ENCODE assay signal across 18 cellular contexts in the genomic region with DNA sequence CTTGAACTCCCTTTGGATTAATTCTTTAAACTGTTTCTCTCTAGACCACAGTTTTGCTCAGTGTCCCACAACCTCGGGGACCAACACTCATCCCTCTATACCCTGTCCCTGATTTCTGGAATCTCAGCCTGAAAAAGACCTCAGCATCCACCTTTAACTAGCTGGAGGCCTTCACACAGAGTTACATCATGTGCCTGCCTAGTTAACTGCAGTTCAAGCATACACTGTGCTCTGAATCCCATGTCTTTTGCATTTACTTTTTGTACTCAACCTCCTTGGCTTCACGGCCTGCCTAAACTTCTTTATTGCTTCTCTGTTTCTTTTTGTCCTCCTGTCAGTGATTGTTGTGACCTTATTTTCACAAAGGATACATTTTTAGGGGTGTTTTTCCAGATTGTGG.
"Had no signal": no experiment of that assay in that cellular context is flagged by ENCODE, and none has a peak within 500 bp of the region (broad histone marks: within the 10 kb centered on the region; RNA-seq: fewer than 3 reads in every experiment).

No MANE protein-coding gene starts in this region.

- H3K9me3 Mint-ChIP-seq: activated CD4-positive, alpha-beta T cell treated with anti-CD3 and anti-CD28 coated beads, Interleukin-2, amount 10 ng/mL, durations not matched to agents 7 days and 5 days; activated T-cell treated with anti-CD3 and anti-CD28 coated beads, Interleukin-2, amount 50 U/mL, for 4 hours; natural killer cell treated with Interleukin-12 subunit alpha and Interleukin-12 subunit beta and Interleukin-15 and Interleukin-18, amount 100 ng/mL, for 72 hours had no signal

- H3K27me3 Mint-ChIP-seq: activated CD4-positive, alpha-beta T cell treated with anti-CD3 and anti-CD28 coated beads, Interleukin-2, amount 10 ng/mL, durations not matched to agents 7 days and 5 days; natural killer cell treated with Interleukin-12 subunit alpha and Interleukin-12 subunit beta and Interleukin-15 and Interleukin-18, amount 100 ng/mL, for 72 hours had no signal

- DNase-seq: activated CD4-positive, alpha-beta T cell treated with anti-CD3 and anti-CD28 coated beads, Interleukin-2, amount 10 ng/mL, durations not matched to agents 7 days and 5 days; activated CD8-positive, alpha-beta T cell treated with anti-CD3 and anti-CD28 coated beads, Interleukin-2, amount 10 ng/mL, durations not matched to agents 7 days and 5 days; activated effector memory CD4-positive, alpha-beta T cell treated with Interleukin-2 at 50 U/mL for 16 hours; activated naive CD4-positive, alpha-beta T cell treated with anti-CD3 and anti-CD28 coated beads, Interleukin-2, amount 50 U/mL, for 16 hours; activated T-cell treated with anti-CD3 and anti-CD28 coated beads, Interleukin-2, amount 50 U/mL, for 4 hours; effector CD4-positive, alpha-beta T cell; gastrocnemius medialis; occipital lobe; stimulated activated CD8-positive, alpha-beta memory T cell treated with anti-CD3 and anti-CD28 coated beads, Interleukin-4, amount 100 ng/mL, for 48 hours; stimulated activated naive CD4-positive, alpha-beta T cell treated with Interleukin-2 at 50 U/mL for 16 hours; T-helper 1 cell; T-helper 9 cell; uterus had no signal

- H3K4me1 Mint-ChIP-seq: activated CD4-positive, alpha-beta T cell treated with anti-CD3 and anti-CD28 coated beads, Interleukin-2, amount 10 ng/mL, durations not matched to agents 7 days and 5 days had no signal

- ATAC-seq: activated CD8-positive, alpha-beta T cell treated with anti-CD3 and anti-CD28 coated beads, Interleukin-2, amount 10 ng/mL, durations not matched to agents 7 days and 5 days; activated T-cell treated with anti-CD3 and anti-CD28 coated beads, Interleukin-2, amount 50 U/mL, for 4 hours; natural killer cell treated with Interleukin-12 subunit alpha and Interleukin-12 subunit beta and Interleukin-15 and Interleukin-18, amount 100 ng/mL, for 72 hours had no signal

- H3K27me3 ChIP-seq: gastrocnemius medialis, thyroid gland, uterus had no signal

- H3K4me3 ChIP-seq: gastrocnemius medialis, lung, prostate gland, thyroid gland, uterus had no signal

- H3K36me3 Mint-ChIP-seq: mesothelial cell of epicardium; natural killer cell treated with Interleukin-12 subunit alpha and Interleukin-12 subunit beta and Interleukin-15 and Interleukin-18, amount 100 ng/mL, for 72 hours had no signal

- H3K9me3 ChIP-seq: gastrocnemius medialis, prostate gland, thyroid gland, uterus had no signal

- H3K36me3 ChIP-seq: gastrocnemius medialis, prostate gland, thyroid gland, uterus had no signal

- H3K4me1 ChIP-seq: prostate gland, uterus had no signal

- H3K4me3 Mint-ChIP-seq: activated CD4-positive, alpha-beta T cell treated with anti-CD3 and anti-CD28 coated beads, Interleukin-2, amount 10 ng/mL, durations not matched to agents 7 days and 5 days; activated CD8-positive, alpha-beta T cell treated with anti-CD3 and anti-CD28 coated beads, Interleukin-2, amount 10 ng/mL, durations not matched to agents 7 days and 5 days; activated T-cell treated with anti-CD3 and anti-CD28 coated beads, Interleukin-2, amount 50 U/mL, for 4 hours; mesothelial cell of epicardium; natural killer cell treated with Interleukin-12 subunit alpha and Interleukin-12 subunit beta and Interleukin-15 and Interleukin-18, amount 100 ng/mL, for 72 hours had no signal

- H3K27ac Mint-ChIP-seq: activated CD4-positive, alpha-beta T cell treated with anti-CD3 and anti-CD28 coated beads, Interleukin-2, amount 10 ng/mL, durations not matched to agents 7 days and 5 days; activated CD8-positive, alpha-beta T cell treated with anti-CD3 and anti-CD28 coated beads, Interleukin-2, amount 10 ng/mL, durations not matched to agents 7 days and 5 days; mesothelial cell of epicardium; natural killer cell treated with Interleukin-12 subunit alpha and Interleukin-12 subunit beta and Interleukin-15 and Interleukin-18, amount 100 ng/mL, for 72 hours had no signal

- H3K27ac ChIP-seq: prostate gland, uterus had no signal
